24 cellular contexts compared by ENCODE assay signal in the genomic region with DNA sequence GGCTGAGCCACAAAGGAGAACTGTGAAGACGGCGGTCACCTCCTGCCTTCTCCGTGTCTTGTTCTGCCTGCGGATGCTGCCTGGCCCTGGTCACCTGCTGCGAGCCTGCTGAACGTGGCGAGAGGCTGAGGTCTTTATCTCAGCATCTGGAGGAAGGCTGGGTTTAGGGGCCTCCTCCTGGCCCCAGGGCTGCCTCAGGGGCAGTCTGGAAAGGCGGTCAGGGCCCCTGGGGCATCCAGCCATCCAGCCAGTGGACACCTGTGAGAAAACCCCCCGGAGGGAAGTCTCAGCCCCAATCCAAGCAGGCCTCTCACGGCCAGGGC. TPM values are rescaled to one million over a fixed set of nuclear protein-coding genes. Genes with fewer than 3 reads are reported as not detected.
"Had no signal": no experiment of that assay in that cellular context is flagged by ENCODE, and none has a peak within 500 bp of the region (broad histone marks: within the 10 kb centered on the region; RNA-seq: fewer than 3 reads in every experiment).

No MANE protein-coding gene starts in this region.

- H3K36me3 ChIP-seq: gastrocnemius medialis, tibial nerve had no signal

- H3K27me3 ChIP-seq: body of pancreas, dorsolateral prefrontal cortex, hepatocyte had no signal

- H3K79me2 ChIP-seq: hepatocyte had no signal

- H3K9me3 ChIP-seq: body of pancreas, gastrocnemius medialis had no signal

- H3K4me3 Mint-ChIP-seq: activated CD4-positive, alpha-beta memory T cell treated with anti-CD3 and anti-CD28 coated beads, Interleukin-2, amount 10 ng/mL, durations not matched to agents 7 days and 5 days; activated CD4-positive, alpha-beta T cell treated with anti-CD3 and anti-CD28 coated beads, Interleukin-2, amount 10 ng/mL, durations not matched to agents 24 days and 14 days; activated naive CD8-positive, alpha-beta T cell; activated T-cell treated with anti-CD3 and anti-CD28 coated beads, Interleukin-2, amount 50 U/mL, for 24 hours; natural killer cell had no signal

- H3K36me3 Mint-ChIP-seq: activated naive CD8-positive, alpha-beta T cell; natural killer cell had no signal

- ATAC-seq: body of pancreas, gastrocnemius medialis, left colon, natural killer cell had no signal

- H3K4me1 Mint-ChIP-seq: activated CD4-positive, alpha-beta memory T cell treated with anti-CD3 and anti-CD28 coated beads, Interleukin-2, amount 10 ng/mL, durations not matched to agents 7 days and 5 days; activated CD4-positive, alpha-beta T cell treated with anti-CD3 and anti-CD28 coated beads, Interleukin-2, amount 10 ng/mL, durations not matched to agents 24 days and 14 days; natural killer cell had no signal

- H3K4me2 ChIP-seq: hepatocyte had no signal

- H2AFZ ChIP-seq: hepatocyte had no signal

- H3K27ac Mint-ChIP-seq: activated CD4-positive, alpha-beta memory T cell treated with anti-CD3 and anti-CD28 coated beads, Interleukin-2, amount 10 ng/mL, durations not matched to agents 7 days and 5 days; activated CD4-positive, alpha-beta T cell treated with anti-CD3 and anti-CD28 coated beads, Interleukin-2, amount 10 ng/mL, durations not matched to agents 24 days and 14 days; activated naive CD8-positive, alpha-beta T cell; activated T-cell treated with anti-CD3 and anti-CD28 coated beads, Interleukin-2, amount 50 U/mL, for 24 hours; natural killer cell; progenitor cell of endocrine pancreas had no signal

- DNase-seq: activated CD4-positive, alpha-beta memory T cell treated with anti-CD3 and anti-CD28 coated beads, Interleukin-2, amount 10 ng/mL, durations not matched to agents 7 days and 5 days; activated CD4-positive, alpha-beta T cell treated with anti-CD3 and anti-CD28 coated beads, Interleukin-2, amount 10 ng/mL, durations not matched to agents 24 days and 14 days; activated CD4-positive, CD25-positive, alpha-beta regulatory T cell treated with anti-CD3 and anti-CD28 coated beads, Interleukin-2, amount 50 U/mL, for 72 hours; activated CD8-positive, alpha-beta memory T cell treated with anti-CD3 and anti-CD28 coated beads, Interleukin-2, amount 50 U/mL, for 48 hours; activated T-cell treated with anti-CD3 and anti-CD28 coated beads, Interleukin-2, amount 50 U/mL, for 24 hours; anterior cingulate cortex; body of pancreas; effector memory CD4-positive, alpha-beta T cell; erythroblast; glutamatergic neuron; left colon; mesenchymal stem cell; natural killer cell; stimulated activated CD4-positive, alpha-beta T cell treated with anti-CD3 and anti-CD28 coated beads, Interleukin-2, amount 100 ng/mL, for 48 hours; stimulated activated naive CD4-positive, alpha-beta T cell treated with Interleukin-2 at 50 U/mL for 16 hours; WERI-Rb-1 had no signal

- H3K9me3 Mint-ChIP-seq: natural killer cell had no signal

- H3K27ac ChIP-seq: body of pancreas, coronary artery, gastrocnemius medialis, hepatocyte, tibial nerve, WERI-Rb-1 had no signal

- H3K27me3 Mint-ChIP-seq: activated CD4-positive, alpha-beta memory T cell treated with anti-CD3 and anti-CD28 coated beads, Interleukin-2, amount 10 ng/mL, durations not matched to agents 7 days and 5 days; activated CD4-positive, alpha-beta T cell treated with anti-CD3 and anti-CD28 coated beads, Interleukin-2, amount 10 ng/mL, durations not matched to agents 24 days and 14 days had no signal

- H3K4me3 ChIP-seq: body of pancreas, coronary artery, dorsolateral prefrontal cortex, gastrocnemius medialis, hepatocyte, tibial nerve had no signal

- H3K4me1 ChIP-seq: body of pancreas, gastrocnemius medialis, tibial nerve had no signal

RNA-seq across cellular contexts. Expression of a gene that starts 11.2 kb away (rescaled TPM):
- total RNA-seq: gastrocnemius medialis had no signal
- polyA plus RNA-seq: keratinocyte had no signal
